In the genomic region with DNA sequence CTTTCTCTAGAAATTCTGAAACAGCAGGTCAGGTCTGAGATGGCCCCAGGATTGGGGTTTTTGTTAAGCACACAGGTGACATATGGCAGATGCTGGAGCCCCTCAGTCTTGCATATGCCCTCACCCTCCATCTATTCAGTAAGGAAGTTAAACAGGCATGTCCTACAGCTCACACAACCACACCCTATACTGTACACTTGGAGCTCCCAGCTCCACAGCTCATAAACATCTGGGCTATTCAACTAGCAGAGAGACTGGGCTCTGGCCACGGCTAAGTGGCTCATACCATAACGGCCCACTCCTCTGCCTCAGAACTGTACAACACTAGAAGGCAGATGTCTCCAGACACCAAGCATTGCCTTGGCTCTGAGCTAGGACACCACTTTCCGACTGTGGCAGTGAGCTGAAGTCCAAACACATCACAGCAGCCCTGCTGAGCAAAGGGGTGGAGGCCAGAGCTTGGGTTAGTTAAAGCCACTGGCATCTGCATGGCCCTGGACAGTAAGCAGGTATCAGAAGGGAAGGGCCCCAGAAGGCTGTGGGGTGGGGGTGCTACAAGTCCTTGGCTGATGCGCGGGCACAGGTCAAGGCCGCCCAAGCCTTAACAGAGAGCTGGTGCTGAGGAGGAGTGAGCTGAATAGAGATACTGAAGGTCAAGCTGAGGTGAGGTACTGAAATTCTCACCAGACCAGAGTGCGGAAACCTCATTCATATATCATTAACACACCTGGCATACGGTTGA, we compare ENCODE assay signal across 1 cellular context.
TF ChIP-seq lines count a peak whose summit lies in the region.

No MANE protein-coding gene starts in this region.

TF ChIP-seq in HepG2, 621 proteins besides CTCF, POLR2A, EP300 and RAD21 (continued from another document):
- TF ChIP-seq, protein P1, sequence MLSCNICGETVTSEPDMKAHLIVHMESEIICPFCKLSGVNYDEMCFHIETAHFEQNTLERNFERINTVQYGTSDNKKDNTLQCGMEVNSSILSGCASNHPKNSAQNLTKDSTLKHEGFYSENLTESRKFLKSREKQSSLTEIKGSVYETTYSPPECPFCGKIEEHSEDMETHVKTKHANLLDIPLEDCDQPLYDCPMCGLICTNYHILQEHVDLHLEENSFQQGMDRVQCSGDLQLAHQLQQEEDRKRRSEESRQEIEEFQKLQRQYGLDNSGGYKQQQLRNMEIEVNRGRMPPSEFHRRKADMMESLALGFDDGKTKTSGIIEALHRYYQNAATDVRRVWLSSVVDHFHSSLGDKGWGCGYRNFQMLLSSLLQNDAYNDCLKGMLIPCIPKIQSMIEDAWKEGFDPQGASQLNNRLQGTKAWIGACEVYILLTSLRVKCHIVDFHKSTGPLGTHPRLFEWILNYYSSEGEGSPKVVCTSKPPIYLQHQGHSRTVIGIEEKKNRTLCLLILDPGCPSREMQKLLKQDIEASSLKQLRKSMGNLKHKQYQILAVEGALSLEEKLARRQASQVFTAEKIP (CRISPR knock-in tag; IDR thresholded peaks at IDR 0.05; ENCODE audit: borderline replicate concordance) = no peak
- no peak for TF ChIP-seq NCOA2 (CRISPR knock-in tag; IDR thresholded peaks at IDR 0.05)
- no peak for TF ChIP-seq ZNF781 (CRISPR knock-in tag; IDR thresholded peaks at IDR 0.05; ENCODE audit: borderline replicate concordance, not compliant biosample characterization)
- no peak for TF ChIP-seq ZNF451 (CRISPR knock-in tag; IDR thresholded peaks at IDR 0.05)
- no peak for TF ChIP-seq WIZ (CRISPR knock-in tag; IDR thresholded peaks at IDR 0.05)
- TF ChIP-seq, protein P2, sequence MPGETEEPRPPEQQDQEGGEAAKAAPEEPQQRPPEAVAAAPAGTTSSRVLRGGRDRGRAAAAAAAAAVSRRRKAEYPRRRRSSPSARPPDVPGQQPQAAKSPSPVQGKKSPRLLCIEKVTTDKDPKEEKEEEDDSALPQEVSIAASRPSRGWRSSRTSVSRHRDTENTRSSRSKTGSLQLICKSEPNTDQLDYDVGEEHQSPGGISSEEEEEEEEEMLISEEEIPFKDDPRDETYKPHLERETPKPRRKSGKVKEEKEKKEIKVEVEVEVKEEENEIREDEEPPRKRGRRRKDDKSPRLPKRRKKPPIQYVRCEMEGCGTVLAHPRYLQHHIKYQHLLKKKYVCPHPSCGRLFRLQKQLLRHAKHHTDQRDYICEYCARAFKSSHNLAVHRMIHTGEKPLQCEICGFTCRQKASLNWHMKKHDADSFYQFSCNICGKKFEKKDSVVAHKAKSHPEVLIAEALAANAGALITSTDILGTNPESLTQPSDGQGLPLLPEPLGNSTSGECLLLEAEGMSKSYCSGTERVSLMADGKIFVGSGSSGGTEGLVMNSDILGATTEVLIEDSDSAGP (CRISPR knock-in tag; IDR thresholded peaks at IDR 0.05; ENCODE audit: borderline replicate concordance) = no peak
- no peak for TF ChIP-seq ZSCAN12 (CRISPR knock-in tag; IDR thresholded peaks at IDR 0.05)
- TF ChIP-seq PCBP1 (IDR thresholded peaks at IDR 0.05; ENCODE audit: borderline replicate concordance, low read depth, low read length) = no peak
